8 cellular contexts compared by ENCODE assay signal in the genomic region with DNA sequence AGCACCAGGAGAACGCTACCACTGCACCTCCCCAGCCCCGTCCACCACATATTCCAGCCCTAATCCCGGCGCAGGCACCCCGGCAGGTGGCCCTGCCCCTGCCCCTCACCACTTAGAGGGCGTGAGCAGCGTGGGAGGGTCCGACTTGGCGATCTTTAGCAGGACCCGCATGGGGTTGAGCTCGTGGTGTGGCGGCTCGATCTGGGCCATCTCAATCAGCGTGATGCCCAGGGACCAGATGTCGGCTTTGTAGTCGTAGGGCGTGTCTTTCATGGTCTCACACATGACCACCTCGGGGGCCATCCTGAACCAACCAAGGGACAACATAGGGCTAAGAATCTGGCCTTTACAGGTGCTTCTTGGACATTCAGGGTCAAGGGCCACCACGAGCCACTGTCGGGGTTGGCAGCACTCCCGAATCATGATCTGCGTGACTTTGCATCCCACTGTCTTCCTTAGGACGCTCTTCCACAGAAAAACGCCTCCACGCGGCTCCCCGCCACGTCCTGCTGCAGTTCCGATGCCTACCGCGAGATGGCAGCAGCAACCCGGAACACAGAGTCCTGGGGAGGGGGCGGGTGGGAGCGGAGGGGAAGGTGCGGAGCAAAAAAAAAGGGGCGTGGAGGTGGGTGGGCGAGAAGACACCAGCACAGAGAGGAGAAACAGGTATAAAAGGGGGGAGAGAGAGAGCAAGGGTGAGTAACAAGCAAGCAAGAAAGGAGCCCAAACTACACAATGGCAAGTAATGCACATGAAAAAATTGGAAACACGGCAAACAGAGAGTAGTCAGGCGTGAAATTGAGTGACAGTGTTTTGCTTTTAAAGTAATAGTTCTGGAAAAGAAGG.
A peak's percentile ranks its signal among the peaks of the same experiment; 100 is the strongest.
DNase-seq lines count a peak whose midpoint lies in the region; ATAC-seq and TF ChIP-seq lines count a peak whose summit lies in the region.

No MANE protein-coding gene starts in this region.

- no peak overlapping the region for H2BK5ac ChIP-seq in H9 (ENCODE audit: insufficient read length, low read length)

- H4K91ac ChIP-seq in H9 (ENCODE audit: insufficient read length, low read depth, low read length), result no peak overlapping the region

- H2BK120ac ChIP-seq in H9 (ENCODE audit: low read depth, low read length, poor library complexity, severe bottlenecking), result no peak overlapping the region

- no peak overlapping the region for H2BK15ac ChIP-seq in H9 (ENCODE audit: low read depth, low read length)

- H3K27ac ChIP-seq in H9 (ENCODE audit: insufficient read length, low read depth, low read length), result no peak overlapping the region
- H3K27ac ChIP-seq in parathyroid adenoma, result no peak overlapping the region
- peak overlapping the region; percentile 36 for H3K27ac ChIP-seq in thymus (ENCODE audit: low read depth)

- no peaks in the 10 kb centered on the region for H4K20me1 ChIP-seq in H9 (ENCODE audit: control insufficient read depth, insufficient read depth, insufficient read length)

- H3K79me1 ChIP-seq in H9 (ENCODE audit: insufficient read depth, low read depth, low read length, poor library complexity, severe bottlenecking), result no peaks in the 10 kb centered on the region

- peaks cover 51 to 53% of the 10 kb centered on the region in 2 experiments for H3K4me1 Mint-ChIP-seq in H9

- H3K4ac ChIP-seq in H9 (ENCODE audit: low read depth, low read length), result no peak overlapping the region

- no CpG with 5 or more reads among the region's 39 CpGs for WGBS in H9 (ENCODE audit: extremely low coverage, insufficient read length, low lambda C conversion rate)
- 43% methylated on average over 39 of the region's 39 CpGs for WGBS in thymus

- H3K14ac ChIP-seq in H9 (ENCODE audit: insufficient read depth, low read length), result no peak overlapping the region

- H3K27me3 ChIP-seq in H9 (ENCODE audit: insufficient read depth, low read length) (no peaks in the 10 kb centered on the region), parathyroid adenoma (ENCODE audit: control insufficient read depth, insufficient read depth, low read length) (no peaks in the 10 kb centered on the region), thymus (ENCODE audit: control insufficient read depth, insufficient read depth) (no peaks in the 10 kb centered on the region)

- TF ChIP-seq CTCF in H9 (conservative IDR thresholded peaks at IDR 0.05) (peak; percentile 90), parathyroid adenoma (IDR thresholded peaks at IDR 0.05) (peak; percentile 95)

- no peak overlapping the region for H3K18ac ChIP-seq in H9 (ENCODE audit: insufficient read length, low read depth, low read length)

- H2AFZ ChIP-seq in H9 (ENCODE audit: low read length) (no peak overlapping the region), parathyroid adenoma (peak overlapping the region; percentile 30)

- no peak overlapping the region for H3K56ac ChIP-seq in H9 (ENCODE audit: insufficient read length, low read depth, low read length)

- H2BK12ac ChIP-seq in H9 (ENCODE audit: insufficient read length, low read depth, low read length), result no peak overlapping the region

- H2BK20ac ChIP-seq in H9 (ENCODE audit: low read depth, low read length, poor library complexity, severe bottlenecking), result no peak overlapping the region

- H3K9ac ChIP-seq in H9 (ENCODE audit: extremely low read depth, insufficient read length, low read length), result no peak overlapping the region
- H3K9ac ChIP-seq in parathyroid adenoma, result no peak overlapping the region

- intact Hi-C loops in head of caudate nucleus (cut with DNase I), result loop anchor here (1.0 to 5.0 kb wide), 2 partner anchors 82 to 186 kb away; partner anchors contain the start of gene STK10

- H3K4me3 ChIP-seq in parathyroid adenoma (ENCODE audit: low read depth, low read length), result no peak overlapping the region
- H3K4me3 ChIP-seq in thymus (ENCODE audit: low read length), result no peak overlapping the region

- H3K4me2 ChIP-seq in H9 (ENCODE audit: insufficient read depth, insufficient read length, low read length), result peak overlapping the region; percentile 18
- H3K4me2 ChIP-seq in parathyroid adenoma (ENCODE audit: low read length), result no peak overlapping the region

- no peak for ATAC-seq in GM21423 (IDR thresholded peaks at IDR 0.05; ENCODE audit: unreplicated experiment)

- no peaks in the 10 kb centered on the region for H3K9me3 ChIP-seq in H9 (ENCODE audit: control insufficient read depth, low read depth, low read length)
- H3K9me3 ChIP-seq in parathyroid adenoma (ENCODE audit: control insufficient read depth, low read length), result no peaks in the 10 kb centered on the region
- H3K9me3 ChIP-seq in thymus (ENCODE audit: control insufficient read depth), result no peaks in the 10 kb centered on the region

- DNase-seq in Ammon's horn (ENCODE audit: low spot score) (peak; percentile 65), H9 (peak; percentile 70), RPMI8226 (peak; percentile 55), head of caudate nucleus (peak; percentile 43 to 91 (median 76))
- peak; percentile 76 for DNase-seq in activated naive CD4-positive, alpha-beta T cell treated with Interleukin-2 at 50 U/mL for 16 hours

- H4K8ac ChIP-seq in H9 (replicated peaks; ENCODE audit: insufficient read length, low read depth, low read length), result no peak overlapping the region

- no peaks in the 10 kb centered on the region for H3K27me3 Mint-ChIP-seq in H9 (ENCODE audit: low read depth)

- H3K9me3 Mint-ChIP-seq in H9, result no peaks in the 10 kb centered on the region

- H3K36me3 Mint-ChIP-seq in H9 (ENCODE audit: insufficient read depth in 1 of 3, low read depth in 3 of 3), result peaks cover 4 to 8% (median 6%) of the 10 kb centered on the region in 3 experiments; a peak in 4 of 7 replicates

- H3T11ph ChIP-seq in H9 (ENCODE audit: low read length), result no peak overlapping the region

- no peaks in the 10 kb centered on the region for H3K79me2 ChIP-seq in H9 (ENCODE audit: insufficient read depth, low read length)
- H3K79me2 ChIP-seq in parathyroid adenoma, result no peaks in the 10 kb centered on the region

- no peak overlapping the region for H3K27ac Mint-ChIP-seq in H9

- H2AK5ac ChIP-seq in H9 (ENCODE audit: insufficient read length, low read length), result no peak overlapping the region

- no peak overlapping the region for H4K5ac ChIP-seq in H9 (ENCODE audit: insufficient read length, low read depth, low read length)

- no peak overlapping the region for H3K23ac ChIP-seq in H9 (ENCODE audit: insufficient read length, low read depth, low read length)

- no peaks in the 10 kb centered on the region for H3K23me2 ChIP-seq in H9 (ENCODE audit: insufficient read length, low read depth, low read length, poor library complexity, severe bottlenecking)

- H3K4me1 ChIP-seq in H9 (ENCODE audit: insufficient read depth, low read length) (peaks cover 8% of the 10 kb centered on the region; the same call in 1 of the 2 replicates), parathyroid adenoma (no peaks in the 10 kb centered on the region), thymus (ENCODE audit: control insufficient read depth, insufficient read depth, low read length) (peaks cover 5% of the 10 kb centered on the region)

- peak overlapping the region in 1 of 2 experiments; percentile 24; a peak in 1 of 5 replicates for H3K4me3 Mint-ChIP-seq in H9

- H3K36me3 ChIP-seq in parathyroid adenoma (ENCODE audit: control insufficient read depth, insufficient read depth, low read length), result no peaks in the 10 kb centered on the region
- H3K36me3 ChIP-seq in thymus (ENCODE audit: control insufficient read depth, insufficient read depth), result peaks cover 60% of the 10 kb centered on the region
